In the genomic region with DNA sequence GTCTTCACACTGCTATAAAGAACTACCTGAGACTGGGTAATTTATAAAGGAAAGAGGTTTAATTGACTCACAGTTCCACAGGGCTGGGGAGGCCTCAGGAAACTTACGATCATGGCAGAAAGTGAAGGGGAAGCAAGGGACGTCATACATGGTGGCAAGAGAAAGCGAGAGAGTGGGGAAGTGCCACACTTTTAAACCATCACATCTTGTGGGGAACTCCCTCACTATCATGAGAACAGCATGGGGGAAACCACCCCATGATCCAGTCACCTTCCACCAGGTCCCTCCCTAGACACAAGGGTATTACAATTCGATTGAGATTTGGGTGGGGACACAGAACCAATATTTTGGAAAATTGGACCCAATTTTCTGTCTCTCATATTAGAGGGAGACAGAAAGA, we compare ENCODE assay signal across 13 cellular contexts. TPM values are rescaled to one million over a fixed set of nuclear protein-coding genes. Genes with fewer than 3 reads are reported as not detected.
DNase-seq lines count a peak whose midpoint lies in the region; ATAC-seq, FAIRE-seq and TF ChIP-seq lines count a peak whose summit lies in the region.
"Not testable (repeated sequence)": the region's sequence is repeated elsewhere in the genome, so short reads cannot be mapped to it uniquely, and the experiment has no call there.
"Had no signal": no experiment of that assay in that cellular context is flagged by ENCODE, and none has a peak within 500 bp of the region (broad histone marks: within the 10 kb centered on the region; RNA-seq: fewer than 3 reads in every experiment).

No MANE protein-coding gene starts in this region.

- not testable (repeated sequence) for H3K4me2 ChIP-seq in GM12878 (ENCODE audit: control insufficient read depth, insufficient read depth)

- not testable (repeated sequence) for H3K4me3 ChIP-seq in GM12878

- not testable (repeated sequence) for H3K9ac ChIP-seq in GM12878 (ENCODE audit: control insufficient read depth, insufficient read depth, low read length)

- H3K9me3 ChIP-seq in GM12878 (replicated peaks; ENCODE audit: control insufficient read depth, insufficient read depth, low read length): not testable (repeated sequence)

- H3K4me3 Mint-ChIP-seq in activated CD4-positive, alpha-beta T cell treated with anti-CD3 and anti-CD28 coated beads for 36 hours; activated CD8-positive, alpha-beta T cell treated with anti-CD3 and anti-CD28 coated beads for 36 hours; activated T-helper 17 cell treated with anti-CD3 and anti-CD28 coated beads, Interleukin-2, amount 50 U/mL, for 72 hours: not testable (repeated sequence)

- peak; percentile 51 for ATAC-seq in activated CD4-positive, alpha-beta T cell treated with anti-CD3 and anti-CD28 coated beads for 36 hours
- ATAC-seq in activated CD8-positive, alpha-beta T cell treated with anti-CD3 and anti-CD28 coated beads for 36 hours: peak; percentile 58
- ATAC-seq in activated T-helper 17 cell treated with anti-CD3 and anti-CD28 coated beads, Interleukin-2, amount 50 U/mL, for 72 hours (replicated peaks): peak; percentile 46
- peak; percentile 52 for ATAC-seq in GM12878
- peak; percentile 46 for ATAC-seq in stimulated activated naive CD8-positive, alpha-beta T cell treated with anti-CD3 and anti-CD28 coated beads, Interleukin-15, Interleukin-2, amounts not matched to agents 100 U/mL and 50 U/mL, for 24 hours

- TF ChIP-seq EP300 in GM12878 (IDR thresholded peaks at IDR 0.05; ENCODE audit: borderline replicate concordance in 1 of 2, control insufficient read depth in 1 of 2, low read depth in 2 of 2, low read length in 2 of 2): not testable (repeated sequence)

- not testable (repeated sequence) for TF ChIP-seq POLR2A in GM12891 (IDR thresholded peaks at IDR 0.05; ENCODE audit: low read depth, low read length); GM12878 (IDR thresholded peaks at IDR 0.05; ENCODE audit: low read depth, low read length)

- not testable (repeated sequence) for H3K36me3 ChIP-seq in GM12878 (ENCODE audit: control insufficient read depth in 2 of 2, insufficient read depth in 2 of 2, low read length in 1 of 2)

- intact Hi-C loops in activated CD4-positive, alpha-beta T cell treated with anti-CD3 and anti-CD28 coated beads for 36 hours (cut with DNase I, micrococcal nuclease); activated CD8-positive, alpha-beta T cell treated with anti-CD3 and anti-CD28 coated beads for 36 hours (cut with micrococcal nuclease); GM12878 (cut with micrococcal nuclease; ENCODE audit: unreplicated experiment): not testable (repeated sequence)

- peaks cover 56% of the 10 kb centered on the region for H3K27me3 Mint-ChIP-seq in activated CD4-positive, alpha-beta T cell treated with anti-CD3 and anti-CD28 coated beads for 36 hours
- peaks cover 51% of the 10 kb centered on the region for H3K27me3 Mint-ChIP-seq in activated CD8-positive, alpha-beta T cell treated with anti-CD3 and anti-CD28 coated beads for 36 hours
- H3K27me3 Mint-ChIP-seq in activated T-helper 17 cell treated with anti-CD3 and anti-CD28 coated beads, Interleukin-2, amount 50 U/mL, for 72 hours: peaks cover 63% of the 10 kb centered on the region

- not testable (repeated sequence) for TF ChIP-seq CTCF in activated CD8-positive, alpha-beta T cell treated with anti-CD3 and anti-CD28 coated beads for 36 hours (IDR thresholded peaks at IDR 0.05); GM12878 (IDR thresholded peaks at IDR 0.05 in 2 of 3, conservative IDR thresholded peaks at IDR 0.05 in 1 of 3; ENCODE audit: control insufficient read depth in 2 of 3, extremely low read depth in 1 of 3, insufficient read depth in 1 of 3, low read depth in 3 of 3, low read length in 3 of 3)

- DNase-seq in GM12891 (ENCODE audit: insufficient read length, low spot score); activated CD4-positive, alpha-beta T cell treated with anti-CD3 and anti-CD28 coated beads for 36 hours; activated CD8-positive, alpha-beta T cell treated with anti-CD3 and anti-CD28 coated beads for 36 hours; GM12878 (ENCODE audit: low read depth, low spot score); stimulated activated naive CD8-positive, alpha-beta T cell treated with anti-CD3 and anti-CD28 coated beads, Interleukin-15, Interleukin-2, amounts not matched to agents 100 U/mL and 50 U/mL, for 24 hours: not testable (repeated sequence)
- peak; percentile 5 for DNase-seq in islet precursor cell

- not testable (repeated sequence) for H3K79me2 ChIP-seq in GM12878 (ENCODE audit: control insufficient read depth, insufficient read depth, low read length)

- not testable (repeated sequence) for H3K27me3 ChIP-seq in GM12878 (replicated peaks in 1 of 2; ENCODE audit: control insufficient read depth in 2 of 2, insufficient read depth in 2 of 2, low read length in 1 of 2)

- H3K9me3 Mint-ChIP-seq in activated CD4-positive, alpha-beta T cell treated with anti-CD3 and anti-CD28 coated beads for 36 hours (ENCODE audit: low read depth); activated CD8-positive, alpha-beta T cell treated with anti-CD3 and anti-CD28 coated beads for 36 hours; activated T-helper 17 cell treated with anti-CD3 and anti-CD28 coated beads, Interleukin-2, amount 50 U/mL, for 72 hours: not testable (repeated sequence)

- in situ Hi-C loops in GM12878 (cut with MboI): not testable (repeated sequence)

- H3K27ac Mint-ChIP-seq in activated CD4-positive, alpha-beta T cell treated with anti-CD3 and anti-CD28 coated beads for 36 hours; activated CD8-positive, alpha-beta T cell treated with anti-CD3 and anti-CD28 coated beads for 36 hours; activated T-helper 17 cell treated with anti-CD3 and anti-CD28 coated beads, Interleukin-2, amount 50 U/mL, for 72 hours: not testable (repeated sequence)

- POLR2A ChIA-PET in activated CD4-positive, alpha-beta T cell treated with anti-CD3 and anti-CD28 coated beads for 36 hours (lab: Charles Lee); activated CD8-positive, alpha-beta T cell treated with anti-CD3 and anti-CD28 coated beads for 36 hours (lab: Charles Lee); GM12878 (lab: Charles Lee): not testable (repeated sequence)

- RAD21 ChIA-PET in GM12878 (lab: Charles Lee; ENCODE audit: unreplicated experiment): not testable (repeated sequence)

- not testable (repeated sequence) for H4K20me1 ChIP-seq in GM12878 (ENCODE audit: control insufficient read depth, insufficient read depth)

- not testable (repeated sequence) for H3K36me3 Mint-ChIP-seq in activated CD4-positive, alpha-beta T cell treated with anti-CD3 and anti-CD28 coated beads for 36 hours (ENCODE audit: low read depth); activated CD8-positive, alpha-beta T cell treated with anti-CD3 and anti-CD28 coated beads for 36 hours (ENCODE audit: low read depth); activated T-helper 17 cell treated with anti-CD3 and anti-CD28 coated beads, Interleukin-2, amount 50 U/mL, for 72 hours (ENCODE audit: low read depth)

- not testable (repeated sequence) for TF ChIP-seq RAD21 in GM12878 (IDR thresholded peaks at IDR 0.05; ENCODE audit: insufficient read depth, low read depth, low read length)

- not testable (repeated sequence) for H3K4me1 ChIP-seq in GM12878 (ENCODE audit: control insufficient read depth, insufficient read depth, low read length)

- FAIRE-seq in GM12891 (lab: Jason Lieb, UNC); GM12878 (lab: Jason Lieb, UNC): not testable (repeated sequence)

- peaks cover 10% of the 10 kb centered on the region for H3K4me1 Mint-ChIP-seq in activated CD4-positive, alpha-beta T cell treated with anti-CD3 and anti-CD28 coated beads for 36 hours
- H3K4me1 Mint-ChIP-seq in activated CD8-positive, alpha-beta T cell treated with anti-CD3 and anti-CD28 coated beads for 36 hours (ENCODE audit: low read depth); activated T-helper 17 cell treated with anti-CD3 and anti-CD28 coated beads, Interleukin-2, amount 50 U/mL, for 72 hours: not testable (repeated sequence)

- CTCF ChIA-PET in activated CD4-positive, alpha-beta T cell treated with anti-CD3 and anti-CD28 coated beads for 36 hours (lab: Charles Lee); GM12878 (lab: Yijun Ruan, JAX): not testable (repeated sequence)
- CTCF ChIA-PET in activated CD8-positive, alpha-beta T cell treated with anti-CD3 and anti-CD28 coated beads for 36 hours (lab: Charles Lee): interaction anchor here (1.0 kb wide), 1 partner anchor 27 kb away, joined by 3 read pairs; no protein-coding TSS in a partner anchor

- not testable (repeated sequence) for BruUV-seq in GM12878 (replicated peaks; lab: Mats Ljungman, UMichigan)

- 0% methylated on average over 4 of the region's 4 CpGs for WGBS in GM12878 (ENCODE audit: insufficient coverage, insufficient replicate concordance, low lambda C conversion rate, missing lambda C conversion rate)

- SMC1A ChIA-PET in GM12878 (lab: Charles Lee; ENCODE audit: uncharacterized antibody, unreplicated experiment): not testable (repeated sequence)

- not testable (repeated sequence) for H3K27ac ChIP-seq in GM12878 (ENCODE audit: control insufficient read depth, insufficient read depth)

- H2AFZ ChIP-seq in GM12878 (ENCODE audit: control insufficient read depth, low read depth, low read length): not testable (repeated sequence)

RNA-seq across cellular contexts. Expression of gene NKX2-5, which starts 17.6 kb away (rescaled TPM):
- not detected for polyA plus RNA-seq in GM12891 (2012; ENCODE audit: low read depth, missing spikeins)
- total RNA-seq in activated CD4-positive, alpha-beta T cell treated with anti-CD3 and anti-CD28 coated beads for 36 hours: under 1 TPM; 0.09 to 0.21 TPM
- under 1 TPM in 1 of 2 experiments, not detected in 1; 0.36 TPM for total RNA-seq in activated CD8-positive, alpha-beta T cell treated with anti-CD3 and anti-CD28 coated beads for 36 hours
- total RNA-seq in activated T-helper 17 cell treated with anti-CD3 and anti-CD28 coated beads, Interleukin-2, amount 50 U/mL, for 72 hours: not detected
- total RNA-seq in GM12878 (2013; cell fraction: nucleolus; rRNA removed): not detected in 2 replicates
- not detected in 2 replicates for total RNA-seq in GM12878 (2014; rRNA removed)
- not detected in 2 replicates for total RNA-seq in GM12878 (2014; rRNA removed; fragmentation: Illumina TruSeq; extraction: Trizol)
- not detected in 2 replicates for total RNA-seq in GM12878 (2021)
- not detected for polyA plus RNA-seq in GM12878 (2011; ENCODE audit: low read depth)
- not detected in 2 replicates for polyA plus RNA-seq in GM12878 (2011; rRNA removed)
- not detected in 2 replicates for polyA plus RNA-seq in GM12878 (2011; cell fraction: cytosol; rRNA removed)
- not detected in 2 replicates for polyA plus RNA-seq in GM12878 (2011; cell fraction: nucleus; rRNA removed)
- polyA plus RNA-seq in GM12878 (2012): not detected in 2 replicates
- polyA plus RNA-seq in GM12878 (2014; fragmentation: Illumina TruSeq; extraction: Trizol): not detected in 2 replicates
- polyA plus RNA-seq in GM12878 (2014; fragmentation: Nextera tagmentation; extraction: Ambion mirVana): not detected
- polyA plus RNA-seq in GM12878 (2014; rRNA removed): not detected in 2 replicates
- polyA plus RNA-seq in GM12878 (2016; fragmentation: Nextera tagmentation; extraction: Ambion mirVana): under 1 TPM in 1 of 2 experiments, not detected in 1; 0.23 TPM
- not detected in 2 replicates for polyA minus RNA-seq in GM12878 (2011; rRNA and poly(A)+ RNA removed)
- not detected in 2 replicates for polyA minus RNA-seq in GM12878 (2011; cell fraction: cytosol; rRNA and poly(A)+ RNA removed)
- polyA minus RNA-seq in GM12878 (2011; cell fraction: nucleus; rRNA and poly(A)+ RNA removed): not detected in 2 replicates
- total RNA-seq: CD4-positive, alpha-beta memory T cell; CD4-positive, CD25-positive, alpha-beta regulatory T cell; G401 had no signal
- polyA plus RNA-seq: AG04450; CD14-positive monocyte; CD4-positive, alpha-beta memory T cell; CD4-positive, CD25-positive, alpha-beta regulatory T cell; CD8-positive, alpha-beta memory T cell had no signal
